8 cellular contexts compared by ENCODE assay signal in genomic region chr12:46749322-46749721, GRCh38.
"Had no signal": no experiment of that assay in that cellular context is flagged by ENCODE, and none has a peak within 500 bp of the region (broad histone marks: within the 10 kb centered on the region; RNA-seq: fewer than 3 reads in every experiment).

No MANE protein-coding gene starts in this region.

- DNase-seq: GM23248, GOT3, H9, HCEC 1CT, HFFc6, KG1 had no signal

- ATAC-seq: HepG2 had no signal

- H3K9ac ChIP-seq: GM23248 had no signal

- H3K27ac ChIP-seq: GM23248, HL-60 had no signal

- H3K4me3 ChIP-seq: GM23248 had no signal

- H2AFZ ChIP-seq: GM23248 had no signal
